25 cellular contexts compared by ENCODE assay signal in the genomic region with DNA sequence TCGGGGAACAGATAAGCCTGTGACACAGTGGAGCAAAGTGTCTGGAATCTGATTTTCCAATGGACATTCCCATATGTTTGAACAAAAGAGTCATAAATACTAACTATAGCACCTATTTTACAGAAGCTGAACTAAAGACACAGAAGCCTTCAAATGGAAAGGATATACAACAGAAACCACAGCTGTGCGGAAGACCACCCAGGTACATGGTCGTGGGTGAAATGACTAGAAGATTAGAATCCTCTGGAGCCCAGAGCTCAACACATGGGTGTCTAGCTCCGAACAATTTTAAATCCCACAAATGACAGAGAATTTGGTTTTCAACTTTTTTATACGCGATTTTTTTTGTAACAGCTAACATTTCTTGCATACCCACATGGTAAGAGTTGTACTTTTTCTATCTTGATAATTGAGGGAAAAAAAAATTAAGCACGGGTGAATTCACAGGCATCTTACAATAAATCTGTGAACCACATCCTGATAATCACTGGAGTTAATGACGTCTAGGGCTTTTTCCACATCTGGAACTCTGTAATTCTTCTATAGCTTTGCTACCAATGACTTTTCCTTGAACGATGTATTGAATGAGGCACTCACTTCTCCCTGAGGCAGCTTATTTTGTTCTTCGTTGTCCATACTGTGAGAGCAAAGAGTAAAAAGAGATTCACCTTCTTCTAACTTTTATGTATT.
"Had no signal": no experiment of that assay in that cellular context is flagged by ENCODE, and none has a peak within 500 bp of the region (broad histone marks: within the 10 kb centered on the region; RNA-seq: fewer than 3 reads in every experiment).

No MANE protein-coding gene starts in this region.

- H3K36me3 ChIP-seq: brain microvascular endothelial cell, heart left ventricle, lower lobe of right lung, spleen, suprapubic skin, tibial artery had no signal

- H3K27me3 Mint-ChIP-seq: activated B cell treated with CpG ODN at 0.5 μM for 24 hours; activated CD8-positive, alpha-beta memory T cell treated with anti-CD3 and anti-CD28 coated beads, Interleukin-2, amount 10 ng/mL, durations not matched to agents 7 days and 5 days; naive thymus-derived CD8-positive, alpha-beta T cell had no signal

- H3K36me3 Mint-ChIP-seq: activated CD8-positive, alpha-beta memory T cell treated with anti-CD3 and anti-CD28 coated beads, Interleukin-2, amount 10 ng/mL, durations not matched to agents 7 days and 5 days; activated naive CD4-positive, alpha-beta T cell treated with anti-CD3 and anti-CD28 coated beads, Interleukin-2, amount 50 U/mL, for 72 hours; immature natural killer cell had no signal

- DNase-seq: activated B cell treated with CpG ODN at 0.5 μM for 24 hours; activated CD8-positive, alpha-beta memory T cell treated with anti-CD3 and anti-CD28 coated beads, Interleukin-2, amount 10 ng/mL, durations not matched to agents 7 days and 5 days; activated CD8-positive, alpha-beta T cell treated with anti-CD3 and anti-CD28 coated beads, Interleukin-2, amount 10 ng/mL, durations not matched to agents 7 days and 5 days; activated naive CD4-positive, alpha-beta T cell; activated T-cell treated with anti-CD3 and anti-CD28 coated beads, Interleukin-2, amount 50 U/mL, for 72 hours; brain microvascular endothelial cell; cortex of kidney; foreskin keratinocyte; heart left ventricle; hypothalamus; immature natural killer cell; lower lobe of right lung; mesenchymal stem cell; naive thymus-derived CD8-positive, alpha-beta T cell; occipital lobe; right cardiac atrium; spleen; stimulated activated naive CD4-positive, alpha-beta T cell; tibial artery had no signal

- H3K27ac Mint-ChIP-seq: activated B cell treated with CpG ODN at 0.5 μM for 24 hours; activated CD8-positive, alpha-beta memory T cell treated with anti-CD3 and anti-CD28 coated beads, Interleukin-2, amount 10 ng/mL, durations not matched to agents 7 days and 5 days; activated CD8-positive, alpha-beta T cell treated with anti-CD3 and anti-CD28 coated beads, Interleukin-2, amount 10 ng/mL, durations not matched to agents 7 days and 5 days; activated naive CD4-positive, alpha-beta T cell treated with anti-CD3 and anti-CD28 coated beads, Interleukin-2, amount 50 U/mL, for 72 hours; activated T-cell treated with anti-CD3 and anti-CD28 coated beads, Interleukin-2, amount 50 U/mL, for 72 hours; immature natural killer cell; naive thymus-derived CD8-positive, alpha-beta T cell; T-helper 2 cell treated with Interferon-gamma antibody and Interleukin-4, amounts not matched to agents 5 μg/mL and 100 μg/mL, for 36 hours had no signal

- H3K27ac ChIP-seq: brain microvascular endothelial cell, foreskin keratinocyte, heart left ventricle, lower lobe of right lung, parathyroid adenoma, spleen, suprapubic skin, tibial artery had no signal

- H3K9me3 Mint-ChIP-seq: activated B cell treated with CpG ODN at 0.5 μM for 24 hours; activated naive CD4-positive, alpha-beta T cell treated with anti-CD3 and anti-CD28 coated beads, Interleukin-2, amount 50 U/mL, for 72 hours; activated T-cell treated with anti-CD3 and anti-CD28 coated beads, Interleukin-2, amount 50 U/mL, for 72 hours; immature natural killer cell; neural crest cell; T-helper 2 cell treated with Interferon-gamma antibody and Interleukin-4, amounts not matched to agents 5 μg/mL and 100 μg/mL, for 36 hours had no signal

- H3K27me3 ChIP-seq: brain microvascular endothelial cell, foreskin keratinocyte, heart left ventricle, spleen, suprapubic skin, tibial artery had no signal

- H3K4me1 ChIP-seq: foreskin keratinocyte, lower lobe of right lung, parathyroid adenoma, spleen, suprapubic skin, tibial artery had no signal

- ATAC-seq: activated CD8-positive, alpha-beta memory T cell treated with anti-CD3 and anti-CD28 coated beads, Interleukin-2, amount 10 ng/mL, durations not matched to agents 7 days and 5 days; activated CD8-positive, alpha-beta T cell treated with anti-CD3 and anti-CD28 coated beads, Interleukin-2, amount 10 ng/mL, durations not matched to agents 7 days and 5 days; activated naive CD4-positive, alpha-beta T cell treated with anti-CD3 and anti-CD28 coated beads, Interleukin-2, amount 50 U/mL, for 72 hours; activated T-cell treated with anti-CD3 and anti-CD28 coated beads, Interleukin-2, amount 50 U/mL, for 72 hours; esophagus mucosa; foreskin keratinocyte; heart left ventricle; lower lobe of right lung; naive thymus-derived CD8-positive, alpha-beta T cell; right cardiac atrium had no signal

- H3K4me3 Mint-ChIP-seq: activated B cell treated with CpG ODN at 0.5 μM for 24 hours; activated CD8-positive, alpha-beta memory T cell treated with anti-CD3 and anti-CD28 coated beads, Interleukin-2, amount 10 ng/mL, durations not matched to agents 7 days and 5 days; activated CD8-positive, alpha-beta T cell treated with anti-CD3 and anti-CD28 coated beads, Interleukin-2, amount 10 ng/mL, durations not matched to agents 7 days and 5 days; activated T-cell treated with anti-CD3 and anti-CD28 coated beads, Interleukin-2, amount 50 U/mL, for 72 hours; immature natural killer cell; naive thymus-derived CD8-positive, alpha-beta T cell; neural crest cell; T-helper 2 cell treated with Interferon-gamma antibody and Interleukin-4, amounts not matched to agents 5 μg/mL and 100 μg/mL, for 36 hours had no signal

- H3K9me3 ChIP-seq: heart left ventricle, lower lobe of right lung, spleen, suprapubic skin, tibial artery had no signal

- H3K4me3 ChIP-seq: heart left ventricle, lower lobe of right lung, spleen, suprapubic skin, tibial artery had no signal

- H3K4me1 Mint-ChIP-seq: activated B cell treated with CpG ODN at 0.5 μM for 24 hours; immature natural killer cell; naive thymus-derived CD8-positive, alpha-beta T cell had no signal
